ENCODE assay signal across 26 cellular contexts in the genomic region with DNA sequence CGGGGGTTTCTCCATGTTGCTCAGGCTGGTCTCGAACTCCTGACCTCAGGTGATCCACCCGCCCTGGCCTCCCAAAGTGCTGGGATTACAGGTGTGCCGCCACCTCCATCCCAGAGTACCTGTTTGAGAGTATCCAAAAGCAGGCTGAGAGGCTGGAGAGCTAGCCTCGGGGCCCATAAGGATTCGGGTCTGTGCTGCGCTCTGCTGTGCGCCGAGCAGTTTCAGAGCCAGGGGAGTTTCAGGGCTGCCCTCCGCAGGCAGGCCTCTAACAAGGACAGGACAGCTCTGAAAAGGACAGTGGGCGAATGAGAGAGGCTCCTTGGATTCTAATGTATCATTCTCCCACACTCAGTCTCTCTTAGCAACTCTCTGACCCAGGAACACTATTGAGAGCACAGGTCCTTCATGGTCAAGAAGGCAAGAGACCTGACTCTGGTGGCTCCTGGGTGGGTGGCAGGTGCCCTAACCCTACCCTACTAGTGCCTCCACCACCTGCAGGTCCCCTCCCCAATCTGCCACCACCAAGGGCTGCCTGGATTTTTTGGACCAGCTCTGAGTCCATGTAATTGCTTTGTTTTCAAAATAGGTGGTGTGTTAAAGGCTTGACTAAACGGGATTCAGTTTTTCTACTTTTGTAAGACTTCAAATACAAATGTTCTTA.
"Had no signal": no experiment of that assay in that cellular context is flagged by ENCODE, and none has a peak within 500 bp of the region (broad histone marks: within the 10 kb centered on the region; RNA-seq: fewer than 3 reads in every experiment).

No MANE protein-coding gene starts in this region.

- H3K4me2 ChIP-seq: hepatocyte had no signal

- H3K79me2 ChIP-seq: hepatocyte had no signal

- ATAC-seq: foreskin keratinocyte; gastroesophageal sphincter; heart left ventricle; left cardiac atrium; left lung; naive thymus-derived CD4-positive, alpha-beta T cell; pancreas; right lobe of liver; stimulated activated memory B cell treated with anti-CD40 and anti-IgM and Interleukin-4, amounts not matched to agents 10 μg/mL and 1 μg/mL and 100 μg/mL, for 72 hours; stimulated activated naive CD8-positive, alpha-beta T cell treated with anti-CD3 and anti-CD28 coated beads, Interleukin-15, Interleukin-2, amounts not matched to agents 100 U/mL and 50 U/mL, for 24 hours had no signal

- H2AFZ ChIP-seq: hepatocyte had no signal

- H3K36me3 ChIP-seq: colonic mucosa, esophagus muscularis mucosa, gastroesophageal sphincter, heart left ventricle, left lung, pancreas, right lobe of liver, thoracic aorta, transverse colon, vagina had no signal

- DNase-seq: colonic mucosa; effector CD8-positive, alpha-beta T cell; heart left ventricle; left cardiac atrium; left lung; mammary epithelial cell; mesendoderm; midbrain; naive thymus-derived CD4-positive, alpha-beta T cell; nephron progenitor cell; occipital lobe; right lobe of liver; stimulated activated CD4-positive, alpha-beta T cell treated with anti-CD3 and anti-CD28 coated beads, Interleukin-4, amount 100 ng/mL, for 4 hours; stimulated activated naive CD8-positive, alpha-beta T cell treated with anti-CD3 and anti-CD28 coated beads, Interleukin-15, Interleukin-2, amounts not matched to agents 100 U/mL and 50 U/mL, for 24 hours; substantia nigra; transverse colon had no signal

- H3K4me1 ChIP-seq: colonic mucosa, foreskin keratinocyte, pancreas, right lobe of liver had no signal

- H3K9me3 ChIP-seq: colonic mucosa, esophagus muscularis mucosa, gastroesophageal sphincter, heart left ventricle, left lung, pancreas, right lobe of liver, thoracic aorta, transverse colon, vagina had no signal

- H3K27me3 ChIP-seq: colonic mucosa, esophagus muscularis mucosa, gastroesophageal sphincter, heart left ventricle, hepatocyte, left lung, pancreas, right lobe of liver, transverse colon, vagina had no signal

- H3K27ac ChIP-seq: colonic mucosa, esophagus muscularis mucosa, foreskin keratinocyte, gastroesophageal sphincter, heart left ventricle, hepatocyte, left lung, pancreas, right lobe of liver, thoracic aorta, transverse colon, vagina had no signal

- H3K4me3 ChIP-seq: colonic mucosa, esophagus muscularis mucosa, gastroesophageal sphincter, heart left ventricle, hepatocyte, left lung, pancreas, right lobe of liver, thoracic aorta, transverse colon, vagina had no signal

- FAIRE-seq: endothelial cell of umbilical vein, islet of Langerhans, pancreas had no signal
